Comparison of ENCODE assay signal across 13 cellular contexts in the genomic region with DNA sequence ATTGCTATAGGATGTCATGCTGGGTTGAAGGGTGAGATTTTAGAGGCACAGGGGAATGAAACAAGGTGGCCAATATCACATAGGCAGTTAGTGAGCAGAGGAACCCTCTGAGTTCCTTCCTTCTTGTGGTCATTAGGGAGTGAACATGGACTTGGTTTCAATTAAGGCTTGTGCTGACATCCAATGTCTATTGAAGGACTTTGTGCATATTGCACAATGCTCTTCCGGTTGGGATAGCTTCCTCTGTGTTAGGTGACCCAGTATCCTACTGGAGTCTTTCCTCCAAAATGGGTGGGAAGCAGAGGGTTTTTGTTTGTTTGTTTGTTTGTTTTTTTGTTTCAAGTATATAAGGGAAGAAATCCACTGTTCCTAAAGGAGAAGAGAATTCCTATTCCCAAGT.
"Had no signal": no experiment of that assay in that cellular context is flagged by ENCODE, and none has a peak within 500 bp of the region (broad histone marks: within the 10 kb centered on the region; RNA-seq: fewer than 3 reads in every experiment).

No MANE protein-coding gene starts in this region.

- H3K27ac ChIP-seq: ascending aorta, psoas muscle had no signal

- H3K27me3 ChIP-seq: ascending aorta had no signal

- H3K36me3 ChIP-seq: ascending aorta had no signal

- H3K4me3 Mint-ChIP-seq: activated CD8-positive, alpha-beta T cell treated with anti-CD3 and anti-CD28 coated beads, Interleukin-2, amount 10 ng/mL, durations not matched to agents 7 days and 5 days; activated T-helper 1 cell treated with anti-CD3 and anti-CD28 coated beads, Interleukin-12 subunit alpha, Interleukin-12 subunit beta, Interleukin-2, Interleukin-4 antibody, amounts not matched to agents 30 ng/mL and 10 ng/mL and 1 ng/mL, durations not matched to agents 14 hours and 24 hours and 36 hours; natural killer cell treated with Interleukin-12 subunit alpha and Interleukin-12 subunit beta and Interleukin-15 and Interleukin-18, amount 100 ng/mL, for 72 hours had no signal

- H3K27ac Mint-ChIP-seq: activated CD8-positive, alpha-beta T cell treated with anti-CD3 and anti-CD28 coated beads, Interleukin-2, amount 10 ng/mL, durations not matched to agents 7 days and 5 days; activated T-helper 1 cell treated with anti-CD3 and anti-CD28 coated beads, Interleukin-12 subunit alpha, Interleukin-12 subunit beta, Interleukin-2, Interleukin-4 antibody, amounts not matched to agents 30 ng/mL and 10 ng/mL and 1 ng/mL, durations not matched to agents 14 hours and 24 hours and 36 hours; natural killer cell treated with Interleukin-12 subunit alpha and Interleukin-12 subunit beta and Interleukin-15 and Interleukin-18, amount 100 ng/mL, for 72 hours had no signal

- H3K4me3 ChIP-seq: ascending aorta, psoas muscle had no signal

- H3K9me3 ChIP-seq: ascending aorta, psoas muscle had no signal

- DNase-seq: activated CD4-positive, alpha-beta T cell treated with anti-CD3 and anti-CD28 coated beads for 48 hours; activated CD8-positive, alpha-beta T cell treated with anti-CD3 and anti-CD28 coated beads, Interleukin-2, amount 10 ng/mL, durations not matched to agents 7 days and 5 days; activated naive CD4-positive, alpha-beta T cell; central memory CD4-positive, alpha-beta T cell; cortex of kidney; effector CD8-positive, alpha-beta T cell; hippocampal formation; psoas muscle; stimulated activated CD4-positive, alpha-beta T cell treated with anti-CD3 and anti-CD28 coated beads, Interleukin-4, amount 100 ng/mL, for 4 hours; T1000 had no signal

- ATAC-seq: activated CD8-positive, alpha-beta T cell treated with anti-CD3 and anti-CD28 coated beads, Interleukin-2, amount 10 ng/mL, durations not matched to agents 7 days and 5 days; natural killer cell treated with Interleukin-12 subunit alpha and Interleukin-12 subunit beta and Interleukin-15 and Interleukin-18, amount 100 ng/mL, for 72 hours; psoas muscle had no signal

- H3K9me3 Mint-ChIP-seq: activated T-helper 1 cell treated with anti-CD3 and anti-CD28 coated beads, Interleukin-12 subunit alpha, Interleukin-12 subunit beta, Interleukin-2, Interleukin-4 antibody, amounts not matched to agents 30 ng/mL and 10 ng/mL and 1 ng/mL, durations not matched to agents 14 hours and 24 hours and 36 hours had no signal
